ENCODE assay signal across 9 cellular contexts in genomic region chrX:44342866-44343265, GRCh38. TPM values are rescaled to one million over a fixed set of nuclear protein-coding genes. Genes with fewer than 3 reads are reported as not detected.
DNase-seq lines count a peak whose midpoint lies in the region; ATAC-seq and TF ChIP-seq lines count a peak whose summit lies in the region.
"Had no signal": no experiment of that assay in that cellular context is flagged by ENCODE, and none has a peak within 500 bp of the region (broad histone marks: within the 10 kb centered on the region; RNA-seq: fewer than 3 reads in every experiment).

No MANE protein-coding gene starts in this region.

- H3K4me1 ChIP-seq in heart right ventricle = peaks cover 0 to 11% (median 0%) of the 10 kb centered on the region in 9 donors
- no peaks in the 10 kb centered on the region for H3K4me1 ChIP-seq in mucosa of stomach (ENCODE audit: control insufficient read depth, insufficient read depth, low read length)
- H3K4me1 ChIP-seq in uterus = no peaks in the 10 kb centered on the region

- peaks cover 15% of the 10 kb centered on the region for H3K4me1 Mint-ChIP-seq in brain

- no peaks in the 10 kb centered on the region for H3K9me3 ChIP-seq in heart right ventricle
- no peaks in the 10 kb centered on the region for H3K9me3 ChIP-seq in mucosa of stomach (ENCODE audit: control insufficient read depth, low read length)
- no peaks in the 10 kb centered on the region for H3K9me3 ChIP-seq in uterus

- H3K27ac ChIP-seq in heart right ventricle (peak overlapping the region in 1 of 10 donors; percentile 43), uterus (peak overlapping the region; percentile 60 to 61)
- H3K27ac ChIP-seq: SK-N-MC had no signal

- H3K4me3 ChIP-seq in heart right ventricle (peak overlapping the region in 9 of 10 donors; percentile 38 to 60 (median 51)), mucosa of stomach (ENCODE audit: low read length) (no peak overlapping the region), uterus (peak overlapping the region; percentile 34 to 39)
- H3K4me3 ChIP-seq: SK-N-MC had no signal

- intact Hi-C loops in heart right ventricle (cut with DNase I) (no loop called here), left cardiac atrium (cut with DNase I) (no loop called here), uterus (cut with DNase I; ENCODE audit: low total_unique reads) (no loop called here)

- peaks cover 0 to 66% (median 0%) of the 10 kb centered on the region in 7 donors for H3K27me3 ChIP-seq in heart right ventricle
- H3K27me3 ChIP-seq in mucosa of stomach (ENCODE audit: control insufficient read depth, insufficient read depth, low read length) = no peaks in the 10 kb centered on the region
- H3K27me3 ChIP-seq in uterus = no peaks in the 10 kb centered on the region

- ATAC-seq in heart right ventricle = no peak
- ATAC-seq in left cardiac atrium = no peak
- no peak for ATAC-seq in GM18868 (IDR thresholded peaks at IDR 0.05; ENCODE audit: unreplicated experiment)

- WGBS in heart right ventricle, 2 donors = 55 to 62% methylated on average over 2 to 3 of the region's 3 CpGs

- H3K36me3 ChIP-seq in heart right ventricle = no peaks in the 10 kb centered on the region
- H3K36me3 ChIP-seq in mucosa of stomach (ENCODE audit: control insufficient read depth, insufficient read depth, low read length) = no peaks in the 10 kb centered on the region
- H3K36me3 ChIP-seq in uterus = no peaks in the 10 kb centered on the region

- H3K27ac Mint-ChIP-seq in brain = no peak overlapping the region

- no peaks in the 10 kb centered on the region for H3K36me3 Mint-ChIP-seq in brain

- DNase-seq in heart right ventricle = no peak
- no peak for DNase-seq in left cardiac atrium
- no peak for DNase-seq in uterus
- DNase-seq in NCI-H1092 (lab: John Stamatoyannopoulos, UW) = no peak
- no peak for DNase-seq in NCI-H1694 treated with DMSO at 0.1 percent for 48 hours (lab: John Stamatoyannopoulos, UW)

- peak overlapping the region; percentile 73 for H3K9ac ChIP-seq in mucosa of stomach (ENCODE audit: low read length)

- peak overlapping the region in 4 of 5 experiments; percentile 53 to 75 (median 58) for H3K4me3 Mint-ChIP-seq in brain

- no peaks in the 10 kb centered on the region for H3K27me3 Mint-ChIP-seq in brain

- TF ChIP-seq CTCF in heart right ventricle (IDR thresholded peaks at IDR 0.05) (no peak), brain (conservative IDR thresholded peaks at IDR 0.05) (no peak), uterus (IDR thresholded peaks at IDR 0.05) (no peak)

- peaks cover 0 to 3% (median 0%) of the 10 kb centered on the region in 5 experiments for H3K9me3 Mint-ChIP-seq in brain

- TF ChIP-seq POLR2A in uterus (IDR thresholded peaks at IDR 0.05) = no peak

RNA-seq across cellular contexts. Expression of gene EFHC2, which starts 0.6 kb away (rescaled TPM):
- total RNA-seq in heart right ventricle = 10 to 100 TPM in 5 of 10 donors, 1 to 10 TPM in 5; 7.0 to 17.9 (median 10.3) TPM
- 10 to 100 TPM in 1 of 2 donors, 1 to 10 TPM in 1; 1.5 to 13.2 TPM for polyA plus RNA-seq in heart right ventricle
- total RNA-seq in left cardiac atrium = 1 to 10 TPM; 5.1 to 6.4 TPM
- polyA plus RNA-seq in brain (ENCODE audit: insufficient read depth, low read depth, low replicate concordance) = 0.29 TPM
- 1 to 10 TPM in 3 of 4 donors, under 1 TPM in 1; 0.59 to 6.4 (median 4.1) TPM for total RNA-seq in uterus
